16 cellular contexts compared by ENCODE assay signal in genomic region chr4:182764137-182764536, GRCh38.
A peak's percentile ranks its signal among the peaks of the same experiment; 100 is the strongest.
DNase-seq lines count a peak whose midpoint lies in the region; ATAC-seq and TF ChIP-seq lines count a peak whose summit lies in the region.
"Had no signal": no experiment of that assay in that cellular context is flagged by ENCODE, and none has a peak within 500 bp of the region (broad histone marks: within the 10 kb centered on the region; RNA-seq: fewer than 3 reads in every experiment).

No MANE protein-coding gene starts in this region.

- no peak overlapping the region for H3K14ac ChIP-seq in mesenchymal stem cell (ENCODE audit: low read length in 2 of 2)

- no peak overlapping the region for H3K9ac ChIP-seq in mesenchymal stem cell (ENCODE audit: low read length)

- H3K4me3 Mint-ChIP-seq in osteocyte (ENCODE audit: unreplicated experiment): no peak overlapping the region
- H3K4me3 Mint-ChIP-seq: CD4-positive, CD25-positive, alpha-beta regulatory T cell had no signal

- no peak overlapping the region for H3K23ac ChIP-seq in mesenchymal stem cell (ENCODE audit: low read length in 2 of 2)

- no peak overlapping the region for H2AK5ac ChIP-seq in mesenchymal stem cell (ENCODE audit: low read length, severe bottlenecking)

- H2BK5ac ChIP-seq in mesenchymal stem cell (ENCODE audit: low read depth, low read length, poor library complexity, severe bottlenecking): no peak overlapping the region

- H3K4me1 ChIP-seq in mesenchymal stem cell (ENCODE audit: control insufficient read depth, insufficient read depth, low read depth, low read length) (no peaks in the 10 kb centered on the region), left ventricle myocardium inferior (no peaks in the 10 kb centered on the region)

- H3K4me3 ChIP-seq in choroid plexus epithelial cell (ENCODE audit: low read depth, low read length): no peak overlapping the region
- no peak overlapping the region for H3K4me3 ChIP-seq in mesenchymal stem cell (ENCODE audit: insufficient read depth in 1 of 2, low read depth in 1 of 2, low read length in 2 of 2)
- H3K4me3 ChIP-seq in left ventricle myocardium inferior: no peak overlapping the region

- H3K18ac ChIP-seq in mesenchymal stem cell (ENCODE audit: low read depth in 1 of 2, low read length in 2 of 2): peak overlapping the region in 1 of 2 experiments; percentile 44

- H3K27me3 ChIP-seq in mesenchymal stem cell (ENCODE audit: control insufficient read depth in 1 of 2, insufficient read depth in 1 of 2, low read length in 2 of 2) (no peaks in the 10 kb centered on the region), left ventricle myocardium inferior (ENCODE audit: low read depth) (peaks cover 3% of the 10 kb centered on the region)

- intact Hi-C loops in Right ventricle myocardium superior (cut with DNase I): no loop called here
- intact Hi-C loops in left ventricle myocardium inferior (cut with micrococcal nuclease): no loop called here

- H3K36me3 ChIP-seq in mesenchymal stem cell (ENCODE audit: control insufficient read depth in 1 of 2, insufficient read depth in 2 of 2, low read depth in 1 of 2, low read length in 2 of 2) (no peaks in the 10 kb centered on the region), left ventricle myocardium inferior (no peaks in the 10 kb centered on the region)

- H4K91ac ChIP-seq in mesenchymal stem cell (ENCODE audit: low read length): no peak overlapping the region

- no peaks in the 10 kb centered on the region for H3K27me3 Mint-ChIP-seq in osteocyte (ENCODE audit: unreplicated experiment)

- H2BK12ac ChIP-seq in mesenchymal stem cell (ENCODE audit: low read length in 2 of 2): no peak overlapping the region

- no peaks in the 10 kb centered on the region for H3K9me3 Mint-ChIP-seq in osteocyte (ENCODE audit: unreplicated experiment)

- H3K36me3 Mint-ChIP-seq in osteocyte (ENCODE audit: unreplicated experiment): no peaks in the 10 kb centered on the region
- H3K36me3 Mint-ChIP-seq: CD4-positive, CD25-positive, alpha-beta regulatory T cell had no signal

- peaks cover 8% of the 10 kb centered on the region for H3K79me1 ChIP-seq in mesenchymal stem cell (replicated peaks; ENCODE audit: low read length, poor library complexity, severe bottlenecking)

- H3K9me3 ChIP-seq in mesenchymal stem cell (ENCODE audit: control insufficient read depth, low read length): no peaks in the 10 kb centered on the region
- no peaks in the 10 kb centered on the region for H3K9me3 ChIP-seq in left ventricle myocardium inferior (replicated peaks)

- no peak overlapping the region for H2AFZ ChIP-seq in mesenchymal stem cell (ENCODE audit: low read depth, low read length)

- peak; percentile 15 for DNase-seq in GM03348 (ENCODE audit: low spot score)
- peak; percentile 64 for DNase-seq in NCI-H226
- peak; percentile 18 for DNase-seq in choroid plexus epithelial cell (ENCODE audit: low read depth)
- peak; percentile 13 for DNase-seq in mesenchymal stem cell
- DNase-seq in osteocyte (ENCODE audit: extremely low spot score, unreplicated experiment): no peak
- no peak for DNase-seq in Right ventricle myocardium superior
- no peak for DNase-seq in dedifferentiated amniotic fluid mesenchymal stem cell (ENCODE audit: extremely low spot score)
- DNase-seq in left ventricle myocardium inferior: no peak
- DNase-seq: Calu3; CD4-positive, CD25-positive, alpha-beta regulatory T cell; DND-41; NCI-H1105 treated with DMSO at 0.1 percent for 48 hours; NCI-H2029; NCI-H526; OCI-M1 had no signal

- no peak overlapping the region for H3K4ac ChIP-seq in mesenchymal stem cell (ENCODE audit: low read depth in 1 of 2, low read length in 2 of 2)

- 40% methylated on average over 3 of the region's 4 CpGs for WGBS in mesenchymal stem cell

- no peak overlapping the region for H3K27ac ChIP-seq in mesenchymal stem cell (ENCODE audit: low read length, poor library complexity, severe bottlenecking)
- H3K27ac ChIP-seq in left ventricle myocardium inferior (replicated peaks): no peak overlapping the region

- no peak overlapping the region for H3K27ac Mint-ChIP-seq in osteocyte (ENCODE audit: unreplicated experiment)
- H3K27ac Mint-ChIP-seq: CD4-positive, CD25-positive, alpha-beta regulatory T cell had no signal

- no peak overlapping the region for H2BK15ac ChIP-seq in mesenchymal stem cell (ENCODE audit: low read depth, poor library complexity, severe bottlenecking)

- peaks cover 15% of the 10 kb centered on the region for H3K4me1 Mint-ChIP-seq in osteocyte (ENCODE audit: unreplicated experiment)
- H3K4me1 Mint-ChIP-seq: CD4-positive, CD25-positive, alpha-beta regulatory T cell had no signal

- H3K4me2 ChIP-seq in mesenchymal stem cell (ENCODE audit: low read length, poor library complexity, severe bottlenecking): no peak overlapping the region

- no peak overlapping the region for H2BK120ac ChIP-seq in mesenchymal stem cell (ENCODE audit: low read depth, low read length)

- ATAC-seq in Right ventricle myocardium superior (ENCODE audit: poor library complexity): no peak
- ATAC-seq: HepG2 had no signal

- H4K8ac ChIP-seq in mesenchymal stem cell (ENCODE audit: low read length): no peak overlapping the region

- TF ChIP-seq CTCF in choroid plexus epithelial cell (conservative IDR thresholded peaks at IDR 0.05; ENCODE audit: low read depth, low read length) (no peak), osteocyte (IDR thresholded peaks at IDR 0.05) (no peak), left ventricle myocardium inferior (IDR thresholded peaks at IDR 0.05; ENCODE audit: borderline replicate concordance) (no peak)

Comparison
In these comparisons a context has a peak if more than half of its experiments do, and no peak if none do; other contexts are left out.
1. DNase-seq: peak in GM03348 (single experiment), NCI-H226 (single experiment), choroid plexus epithelial cell (single experiment) and mesenchymal stem cell (single experiment); none in osteocyte (single experiment), Right ventricle myocardium superior (single experiment), dedifferentiated amniotic fluid mesenchymal stem cell (single experiment) and left ventricle myocardium inferior (single experiment).